In genomic region chr6:26538572-26538902, GRCh38 we compare ENCODE assay signal across 2 cellular contexts.
TF ChIP-seq lines count a peak whose summit lies in the region.

No MANE protein-coding gene starts in this region.

TF ChIP-seq in H1, 55 proteins besides CTCF, POLR2A, EP300 and RAD21:
- TF ChIP-seq POU5F1 (IDR thresholded peaks at IDR 0.05; ENCODE audit: low read depth, low read length) (no peak), SAP30 (IDR thresholded peaks at IDR 0.05; ENCODE audit: insufficient read depth, insufficient replicate concordance, low read length) (no peak), SIRT6 (IDR thresholded peaks at IDR 0.05; ENCODE audit: low read length) (no peak), JUND (IDR thresholded peaks at IDR 0.05; ENCODE audit: low read length) (no peak), SP4 (IDR thresholded peaks at IDR 0.05; ENCODE audit: low read length) (no peak), CREB1 (IDR thresholded peaks at IDR 0.05) (no peak), GTF2F1 (IDR thresholded peaks at IDR 0.05; ENCODE audit: borderline replicate concordance, low read depth, low read length) (no peak), KDM4A (IDR thresholded peaks at IDR 0.05; ENCODE audit: low read depth, low read length, severe bottlenecking) (peak; percentile 4)

TF ChIP-seq in neural cell, 6 proteins besides CTCF, POLR2A, EP300 and RAD21:
- peak; percentile 52 for TF ChIP-seq REST (IDR thresholded peaks at IDR 0.05; ENCODE audit: borderline replicate concordance)
- TF ChIP-seq TAF1 (IDR thresholded peaks at IDR 0.05; ENCODE audit: low read depth): peak; percentile 28
- no peak for TF ChIP-seq POLR2AphosphoS5 (IDR thresholded peaks at IDR 0.05)
- TF ChIP-seq MXI1 (conservative IDR thresholded peaks at IDR 0.05; ENCODE audit: poor library complexity, severe bottlenecking): no peak
- no peak for TF ChIP-seq SMC3 (conservative IDR thresholded peaks at IDR 0.05; ENCODE audit: poor library complexity)
- no peak for TF ChIP-seq EZH2 (IDR thresholded peaks at IDR 0.05; ENCODE audit: borderline replicate concordance, insufficient read depth, low read length, poor library complexity, severe bottlenecking)
